ENCODE assay signal across 1 cellular context in genomic region chr11:2314136-2314524, GRCh38.
TF ChIP-seq lines count a peak whose summit lies in the region.

No MANE protein-coding gene starts in this region.

TF ChIP-seq in HepG2, 621 proteins besides CTCF, POLR2A, EP300 and RAD21:
- TF ChIP-seq SNAPC4 (CRISPR knock-in tag; IDR thresholded peaks at IDR 0.05), result no peak
- no peak for TF ChIP-seq ARNT2 (CRISPR knock-in tag; IDR thresholded peaks at IDR 0.05; ENCODE audit: low read depth)
